ENCODE assay signal across 22 cellular contexts in genomic region chr17:80295559-80295958, GRCh38. TPM values are rescaled to one million over a fixed set of nuclear protein-coding genes. Genes with fewer than 3 reads are reported as not detected.
DNase-seq lines count a peak whose midpoint lies in the region; ATAC-seq and FAIRE-seq lines count a peak whose summit lies in the region.
"Had no signal": no experiment of that assay in that cellular context is flagged by ENCODE, and none has a peak within 500 bp of the region (broad histone marks: within the 10 kb centered on the region; RNA-seq: fewer than 3 reads in every experiment).

No MANE protein-coding gene starts in this region.

- no peak overlapping the region for H3K4me3 Mint-ChIP-seq in T-helper 2 cell treated with Interferon-gamma antibody and Interleukin-4, amounts not matched to agents 5 μg/mL and 100 μg/mL, for 36 hours
- no peak overlapping the region for H3K4me3 Mint-ChIP-seq in activated naive CD4-positive, alpha-beta T cell treated with anti-CD3 and anti-CD28 coated beads, Interleukin-2, amount 50 U/mL, for 24 hours
- no peak overlapping the region for H3K4me3 Mint-ChIP-seq in activated naive CD4-positive, alpha-beta T cell treated with anti-CD3 and anti-CD28 coated beads for 36 hours
- H3K4me3 Mint-ChIP-seq in dendritic cell treated with granulocyte-macrophage colony-stimulating factor and Interleukin-4, amounts not matched to agents 40 ng/mL and 50 ng/mL, for 4 days = no peak overlapping the region
- H3K4me3 Mint-ChIP-seq: GM23338 had no signal

- intact Hi-C loops in activated naive CD4-positive, alpha-beta T cell treated with anti-CD3 and anti-CD28 coated beads for 36 hours (cut with micrococcal nuclease) = no loop called here
- intact Hi-C loops in dendritic cell treated with granulocyte-macrophage colony-stimulating factor and Interleukin-4, amounts not matched to agents 40 ng/mL and 50 ng/mL, for 4 days (cut with micrococcal nuclease) = no loop called here
- intact Hi-C loops in head of caudate nucleus (cut with DNase I) = no loop called here

- no peaks in the 10 kb centered on the region for H3K27me3 Mint-ChIP-seq in T-helper 2 cell treated with Interferon-gamma antibody and Interleukin-4, amounts not matched to agents 5 μg/mL and 100 μg/mL, for 36 hours (ENCODE audit: low read depth)
- no peaks in the 10 kb centered on the region for H3K27me3 Mint-ChIP-seq in activated naive CD4-positive, alpha-beta T cell treated with anti-CD3 and anti-CD28 coated beads, Interleukin-2, amount 50 U/mL, for 24 hours
- H3K27me3 Mint-ChIP-seq in activated naive CD4-positive, alpha-beta T cell treated with anti-CD3 and anti-CD28 coated beads for 36 hours (ENCODE audit: low read depth) = no peaks in the 10 kb centered on the region
- H3K27me3 Mint-ChIP-seq in dendritic cell treated with granulocyte-macrophage colony-stimulating factor and Interleukin-4, amounts not matched to agents 40 ng/mL and 50 ng/mL, for 4 days = no peaks in the 10 kb centered on the region

- H3K4me1 Mint-ChIP-seq in T-helper 2 cell treated with Interferon-gamma antibody and Interleukin-4, amounts not matched to agents 5 μg/mL and 100 μg/mL, for 36 hours (ENCODE audit: low read depth) = no peaks in the 10 kb centered on the region
- H3K4me1 Mint-ChIP-seq in activated naive CD4-positive, alpha-beta T cell treated with anti-CD3 and anti-CD28 coated beads, Interleukin-2, amount 50 U/mL, for 24 hours = no peaks in the 10 kb centered on the region
- H3K4me1 Mint-ChIP-seq in activated naive CD4-positive, alpha-beta T cell treated with anti-CD3 and anti-CD28 coated beads for 36 hours (ENCODE audit: low read depth) = no peaks in the 10 kb centered on the region
- peaks cover 23% of the 10 kb centered on the region for H3K4me1 Mint-ChIP-seq in dendritic cell treated with granulocyte-macrophage colony-stimulating factor and Interleukin-4, amounts not matched to agents 40 ng/mL and 50 ng/mL, for 4 days (ENCODE audit: low read depth)
- H3K4me1 Mint-ChIP-seq: GM23338 had no signal

- CTCF ChIA-PET in activated naive CD4-positive, alpha-beta T cell treated with anti-CD3 and anti-CD28 coated beads for 36 hours (lab: Charles Lee) = interaction anchor here (1.1 kb wide), 1 partner anchor 27 kb away, joined by 3 read pairs; no protein-coding TSS in a partner anchor

- peaks cover 76% of the 10 kb centered on the region for H3K36me3 Mint-ChIP-seq in T-helper 2 cell treated with Interferon-gamma antibody and Interleukin-4, amounts not matched to agents 5 μg/mL and 100 μg/mL, for 36 hours (ENCODE audit: low read depth)
- H3K36me3 Mint-ChIP-seq in activated naive CD4-positive, alpha-beta T cell treated with anti-CD3 and anti-CD28 coated beads, Interleukin-2, amount 50 U/mL, for 24 hours = peaks cover 14% of the 10 kb centered on the region
- H3K36me3 Mint-ChIP-seq in activated naive CD4-positive, alpha-beta T cell treated with anti-CD3 and anti-CD28 coated beads for 36 hours (ENCODE audit: low read depth) = peaks cover 61% of the 10 kb centered on the region
- peaks cover 100% of the 10 kb centered on the region for H3K36me3 Mint-ChIP-seq in dendritic cell treated with granulocyte-macrophage colony-stimulating factor and Interleukin-4, amounts not matched to agents 40 ng/mL and 50 ng/mL, for 4 days (ENCODE audit: low read depth)

- FAIRE-seq in urothelium cell line (lab: Jason Lieb, UNC) = peak; percentile 79
- FAIRE-seq: G401.6, GM12892, HTR-8/SVneo had no signal

- peak overlapping the region; percentile 26 for H3K27ac Mint-ChIP-seq in T-helper 2 cell treated with Interferon-gamma antibody and Interleukin-4, amounts not matched to agents 5 μg/mL and 100 μg/mL, for 36 hours
- H3K27ac Mint-ChIP-seq in activated naive CD4-positive, alpha-beta T cell treated with anti-CD3 and anti-CD28 coated beads, Interleukin-2, amount 50 U/mL, for 24 hours = peak overlapping the region; percentile 74
- H3K27ac Mint-ChIP-seq in activated naive CD4-positive, alpha-beta T cell treated with anti-CD3 and anti-CD28 coated beads for 36 hours = no peak overlapping the region
- peak overlapping the region; percentile 33 for H3K27ac Mint-ChIP-seq in dendritic cell treated with granulocyte-macrophage colony-stimulating factor and Interleukin-4, amounts not matched to agents 40 ng/mL and 50 ng/mL, for 4 days
- H3K27ac Mint-ChIP-seq: GM23338 had no signal

- ATAC-seq in HG02759 (IDR thresholded peaks at IDR 0.05; ENCODE audit: unreplicated experiment) = no peak
- ATAC-seq: GM23338 had no signal

- no peaks in the 10 kb centered on the region for H3K9me3 Mint-ChIP-seq in T-helper 2 cell treated with Interferon-gamma antibody and Interleukin-4, amounts not matched to agents 5 μg/mL and 100 μg/mL, for 36 hours
- no peaks in the 10 kb centered on the region for H3K9me3 Mint-ChIP-seq in activated naive CD4-positive, alpha-beta T cell treated with anti-CD3 and anti-CD28 coated beads, Interleukin-2, amount 50 U/mL, for 24 hours
- peaks cover 2% of the 10 kb centered on the region for H3K9me3 Mint-ChIP-seq in activated naive CD4-positive, alpha-beta T cell treated with anti-CD3 and anti-CD28 coated beads for 36 hours
- H3K9me3 Mint-ChIP-seq in dendritic cell treated with granulocyte-macrophage colony-stimulating factor and Interleukin-4, amounts not matched to agents 40 ng/mL and 50 ng/mL, for 4 days = peaks cover 8% of the 10 kb centered on the region

- no peak for DNase-seq in T-helper 2 cell treated with Interferon-gamma antibody and Interleukin-4, amounts not matched to agents 5 μg/mL and 100 μg/mL, for 36 hours (ENCODE audit: low spot score)
- DNase-seq in T-helper 2 cell = no peak
- no peak for DNase-seq in activated naive CD4-positive, alpha-beta T cell treated with anti-CD3 and anti-CD28 coated beads for 36 hours
- DNase-seq in urothelium cell line (ENCODE audit: low spot score) = no peak
- DNase-seq in head of caudate nucleus = no peak
- DNase-seq: AML-193, C1 segment of cervical spinal cord, KG1, NCI-H1105, NCI-H146, NCI-H2029, NCI-H2227 treated with DMSO at 0.1 percent for 48 hours, NCI-H510A treated with DMSO at 0.1 percent for 48 hours, NCI-H748 treated with DMSO at 0.1 percent for 48 hours, SHP77 treated with DMSO at 0.1 percent for 48 hours had no signal

RNA-seq across cellular contexts. Expression of gene RNF213, which starts 34.9 kb away (rescaled TPM):
- total RNA-seq in activated naive CD4-positive, alpha-beta T cell treated with anti-CD3 and anti-CD28 coated beads for 36 hours = 100 to 1,000 TPM; 234 to 250 TPM
